ENCODE assay signal across 29 cellular contexts in genomic region chr14:37779480-37779879, GRCh38.
"Had no signal": no experiment of that assay in that cellular context is flagged by ENCODE, and none has a peak within 500 bp of the region (broad histone marks: within the 10 kb centered on the region; RNA-seq: fewer than 3 reads in every experiment).

No MANE protein-coding gene starts in this region.

- ATAC-seq: stimulated activated memory B cell treated with anti-CD40 and anti-IgM and Interleukin-4, amounts not matched to agents 10 μg/mL and 1 μg/mL and 100 μg/mL, for 72 hours; stimulated activated naive B cell treated with anti-CD40 and anti-IgM and Interleukin-4, amounts not matched to agents 10 μg/mL and 1 μg/mL and 100 μg/mL, for 72 hours; stimulated activated naive CD8-positive, alpha-beta T cell treated with anti-CD3 and anti-CD28 coated beads, Interleukin-15, amount 100 ng/mL, for 72 hours; stimulated activated naive CD8-positive, alpha-beta T cell treated with anti-CD3 and anti-CD28 coated beads, Interleukin-15, Interleukin-2, amounts not matched to agents 100 U/mL and 50 U/mL, for 24 hours had no signal

- H3K27ac Mint-ChIP-seq: stimulated activated effector memory CD8-positive, alpha-beta T cell treated with anti-CD3 and anti-CD28 coated beads, Interleukin-12 subunit alpha, Interleukin-12 subunit beta, amount 100 ng/mL, for 72 hours; stimulated activated memory B cell treated with anti-CD40 and anti-IgM and Interleukin-4, amounts not matched to agents 10 μg/mL and 1 μg/mL and 100 μg/mL, for 72 hours; stimulated activated naive B cell treated with anti-CD40 and anti-IgM and Interleukin-4, amounts not matched to agents 10 μg/mL and 1 μg/mL and 100 μg/mL, for 72 hours; stimulated activated naive CD8-positive, alpha-beta T cell treated with anti-CD3 and anti-CD28 coated beads, Interleukin-15, amount 100 ng/mL, for 72 hours; stimulated activated naive CD8-positive, alpha-beta T cell treated with anti-CD3 and anti-CD28 coated beads, Interleukin-15, Interleukin-2, amounts not matched to agents 100 ng/mL and 50 ng/mL, for 24 hours; type B pancreatic cell had no signal

- DNase-seq: stimulated activated CD4-positive, alpha-beta T cell treated with anti-CD3 and anti-CD28 coated beads, Interleukin-2, amount 100 ng/mL, for 48 hours; stimulated activated CD4-positive, alpha-beta T cell treated with anti-CD3 and anti-CD28 coated beads, Interleukin-4, amount 100 ng/mL, for 1 hour; stimulated activated CD4-positive, alpha-beta T cell treated with anti-CD3 and anti-CD28 coated beads, Interleukin-4, amount 100 ng/mL, for 24 hours; stimulated activated CD4-positive, alpha-beta T cell treated with anti-CD3 and anti-CD28 coated beads, Interleukin-4, amount 100 ng/mL, for 4 hours; stimulated activated CD8-positive, alpha-beta memory T cell treated with anti-CD3 and anti-CD28 coated beads, Interleukin-4, amount 100 ng/mL, for 48 hours; stimulated activated naive B cell treated with anti-CD40 and anti-IgM and Interleukin-4, amounts not matched to agents 10 μg/mL and 1 μg/mL and 100 μg/mL, for 72 hours; stimulated activated naive CD4-positive, alpha-beta T cell; stimulated activated naive CD4-positive, alpha-beta T cell treated with Interleukin-2 at 50 U/mL for 16 hours; stimulated activated naive CD8-positive, alpha-beta T cell treated with anti-CD3 and anti-CD28 coated beads, Interleukin-15, amount 100 ng/mL, for 72 hours; stimulated activated naive CD8-positive, alpha-beta T cell treated with anti-CD3 and anti-CD28 coated beads, Interleukin-15, Interleukin-2, amounts not matched to agents 100 U/mL and 50 U/mL, for 24 hours; stomach; substantia nigra; testis; thyroid gland; tibial artery; transverse colon; trophoblast cell; upper lobe of left lung; upper lobe of right lung; uterus had no signal

- H3K36me3 ChIP-seq: stomach, suprapubic skin, thoracic aorta, thyroid gland, tibial artery, tibial nerve, transverse colon, upper lobe of left lung, upper lobe of right lung, uterus, vagina had no signal

- H3K4me1 Mint-ChIP-seq: stimulated activated effector memory CD8-positive, alpha-beta T cell treated with anti-CD3 and anti-CD28 coated beads, Interleukin-12 subunit alpha, Interleukin-12 subunit beta, amount 100 ng/mL, for 72 hours; stimulated activated memory B cell treated with anti-CD40 and anti-IgM and Interleukin-4, amounts not matched to agents 10 μg/mL and 1 μg/mL and 100 μg/mL, for 72 hours; stimulated activated naive B cell treated with anti-CD40 and anti-IgM and Interleukin-4, amounts not matched to agents 10 μg/mL and 1 μg/mL and 100 μg/mL, for 72 hours; stimulated activated naive CD8-positive, alpha-beta T cell treated with anti-CD3 and anti-CD28 coated beads, Interleukin-15, amount 100 ng/mL, for 72 hours had no signal

- H3K27me3 Mint-ChIP-seq: stimulated activated memory B cell treated with anti-CD40 and anti-IgM and Interleukin-4, amounts not matched to agents 10 μg/mL and 1 μg/mL and 100 μg/mL, for 72 hours; stimulated activated naive B cell treated with anti-CD40 and anti-IgM and Interleukin-4, amounts not matched to agents 10 μg/mL and 1 μg/mL and 100 μg/mL, for 72 hours; stimulated activated naive CD8-positive, alpha-beta T cell treated with anti-CD3 and anti-CD28 coated beads, Interleukin-15, amount 100 ng/mL, for 72 hours; stimulated activated naive CD8-positive, alpha-beta T cell treated with anti-CD3 and anti-CD28 coated beads, Interleukin-15, Interleukin-2, amounts not matched to agents 100 ng/mL and 50 ng/mL, for 24 hours; type B pancreatic cell had no signal

- H3K9me3 ChIP-seq: suprapubic skin, testis, thoracic aorta, thyroid gland, tibial artery, transverse colon, upper lobe of left lung, uterus, vagina had no signal

- H3K4me3 Mint-ChIP-seq: stimulated activated effector memory CD8-positive, alpha-beta T cell treated with anti-CD3 and anti-CD28 coated beads, Interleukin-12 subunit alpha, Interleukin-12 subunit beta, amount 100 ng/mL, for 72 hours; stimulated activated memory B cell treated with anti-CD40 and anti-IgM and Interleukin-4, amounts not matched to agents 10 μg/mL and 1 μg/mL and 100 μg/mL, for 72 hours; stimulated activated naive B cell treated with anti-CD40 and anti-IgM and Interleukin-4, amounts not matched to agents 10 μg/mL and 1 μg/mL and 100 μg/mL, for 72 hours; stimulated activated naive CD8-positive, alpha-beta T cell treated with anti-CD3 and anti-CD28 coated beads, Interleukin-15, amount 100 ng/mL, for 72 hours; stimulated activated naive CD8-positive, alpha-beta T cell treated with anti-CD3 and anti-CD28 coated beads, Interleukin-15, Interleukin-2, amounts not matched to agents 100 ng/mL and 50 ng/mL, for 24 hours; type B pancreatic cell had no signal

- H3K27ac ChIP-seq: stomach, suprapubic skin, testis, thoracic aorta, thyroid gland, tibial artery, tibial nerve, transverse colon, upper lobe of left lung, upper lobe of right lung, uterus, vagina had no signal

- H3K9me3 Mint-ChIP-seq: type B pancreatic cell had no signal

- FAIRE-seq: urothelium cell line had no signal

- H3K36me3 Mint-ChIP-seq: stimulated activated effector memory CD8-positive, alpha-beta T cell treated with anti-CD3 and anti-CD28 coated beads, Interleukin-12 subunit alpha, Interleukin-12 subunit beta, amount 100 ng/mL, for 72 hours; stimulated activated memory B cell treated with anti-CD40 and anti-IgM and Interleukin-4, amounts not matched to agents 10 μg/mL and 1 μg/mL and 100 μg/mL, for 72 hours; stimulated activated naive B cell treated with anti-CD40 and anti-IgM and Interleukin-4, amounts not matched to agents 10 μg/mL and 1 μg/mL and 100 μg/mL, for 72 hours; type B pancreatic cell had no signal

- H3K4me1 ChIP-seq: stomach, suprapubic skin, testis, thyroid gland, tibial artery, tibial nerve, transverse colon, upper lobe of left lung, upper lobe of right lung, uterus, vagina had no signal

- H3K27me3 ChIP-seq: stomach, suprapubic skin, testis, thyroid gland, tibial artery, tibial nerve, transverse colon, upper lobe of left lung, upper lobe of right lung, uterus, vagina had no signal

- H3K4me3 ChIP-seq: stomach, suprapubic skin, testis, thoracic aorta, thyroid gland, tibial artery, tibial nerve, transverse colon, upper lobe of left lung, upper lobe of right lung, uterus, vagina had no signal
